26 cellular contexts compared by ENCODE assay signal in genomic region chr4:71495454-71495853, GRCh38.
"Had no signal": no experiment of that assay in that cellular context is flagged by ENCODE, and none has a peak within 500 bp of the region (broad histone marks: within the 10 kb centered on the region; RNA-seq: fewer than 3 reads in every experiment).

No MANE protein-coding gene starts in this region.

- H3K4me3 ChIP-seq: stomach, suprapubic skin, testis, thoracic aorta, thyroid gland, tibial artery, tibial nerve, transverse colon, upper lobe of left lung, upper lobe of right lung, uterus, vagina had no signal

- H3K27me3 ChIP-seq: stomach, suprapubic skin, testis, thyroid gland, tibial artery, tibial nerve, transverse colon, upper lobe of left lung, upper lobe of right lung, uterus, vagina had no signal

- ATAC-seq: stimulated activated effector memory CD8-positive, alpha-beta T cell treated with anti-CD3 and anti-CD28 coated beads, Interleukin-12 subunit alpha, Interleukin-12 subunit beta, amount 100 ng/mL, for 72 hours; stimulated activated memory B cell treated with anti-CD40 and anti-IgM and Interleukin-4, amounts not matched to agents 10 μg/mL and 1 μg/mL and 100 μg/mL, for 72 hours; stimulated activated naive B cell treated with anti-CD40 and anti-IgM and Interleukin-4, amounts not matched to agents 10 μg/mL and 1 μg/mL and 100 μg/mL, for 72 hours; stimulated activated naive CD8-positive, alpha-beta T cell treated with anti-CD3 and anti-CD28 coated beads, Interleukin-15, amount 100 ng/mL, for 72 hours; stimulated activated naive CD8-positive, alpha-beta T cell treated with anti-CD3 and anti-CD28 coated beads, Interleukin-15, Interleukin-2, amounts not matched to agents 100 U/mL and 50 U/mL, for 24 hours; upper lobe of right lung had no signal

- H3K9me3 ChIP-seq: stomach, suprapubic skin, testis, thoracic aorta, thyroid gland, tibial artery, tibial nerve, transverse colon, upper lobe of left lung, upper lobe of right lung, uterus, vagina had no signal

- DNase-seq: stimulated activated CD4-positive, alpha-beta T cell treated with anti-CD3 and anti-CD28 coated beads, Interleukin-2, amount 100 ng/mL, for 48 hours; stimulated activated CD4-positive, alpha-beta T cell treated with anti-CD3 and anti-CD28 coated beads, Interleukin-4, amount 100 ng/mL, for 1 hour; stimulated activated CD4-positive, alpha-beta T cell treated with anti-CD3 and anti-CD28 coated beads, Interleukin-4, amount 100 ng/mL, for 24 hours; stimulated activated CD4-positive, alpha-beta T cell treated with anti-CD3 and anti-CD28 coated beads, Interleukin-4, amount 100 ng/mL, for 4 hours; stimulated activated CD8-positive, alpha-beta memory T cell treated with anti-CD3 and anti-CD28 coated beads, Interleukin-4, amount 100 ng/mL, for 48 hours; stimulated activated naive B cell treated with anti-CD40 and anti-IgM and Interleukin-4, amounts not matched to agents 10 μg/mL and 1 μg/mL and 100 μg/mL, for 72 hours; stimulated activated naive CD4-positive, alpha-beta T cell; stimulated activated naive CD4-positive, alpha-beta T cell treated with Interleukin-2 at 50 U/mL for 16 hours; stimulated activated naive CD8-positive, alpha-beta T cell treated with anti-CD3 and anti-CD28 coated beads, Interleukin-15, amount 100 ng/mL, for 72 hours; stimulated activated naive CD8-positive, alpha-beta T cell treated with anti-CD3 and anti-CD28 coated beads, Interleukin-15, Interleukin-2, amounts not matched to agents 100 U/mL and 50 U/mL, for 24 hours; stomach; substantia nigra; testis; thyroid gland; tibial artery; transverse colon; trophoblast cell; upper lobe of left lung; upper lobe of right lung; uterus had no signal

- H3K36me3 ChIP-seq: stomach, suprapubic skin, thoracic aorta, thyroid gland, tibial artery, tibial nerve, upper lobe of left lung, upper lobe of right lung, uterus, vagina had no signal

- H3K4me1 ChIP-seq: stomach, suprapubic skin, testis, thyroid gland, tibial artery, tibial nerve, upper lobe of left lung, upper lobe of right lung, uterus, vagina had no signal

- H3K27ac ChIP-seq: stomach, suprapubic skin, testis, thoracic aorta, thyroid gland, tibial artery, tibial nerve, transverse colon, upper lobe of left lung, upper lobe of right lung, uterus, vagina had no signal
